Comparison of ENCODE assay signal across 33 cellular contexts in genomic region chr2:107007927-107008326, GRCh38.
"Had no signal": no experiment of that assay in that cellular context is flagged by ENCODE, and none has a peak within 500 bp of the region (broad histone marks: within the 10 kb centered on the region; RNA-seq: fewer than 3 reads in every experiment).

No MANE protein-coding gene starts in this region.

- H3K27me3 ChIP-seq: adrenal gland, ascending aorta, body of pancreas, brain microvascular endothelial cell, breast epithelium had no signal

- H3K4me1 ChIP-seq: adrenal gland, ascending aorta, body of pancreas, breast epithelium had no signal

- H3K9me3 ChIP-seq: adrenal gland, ascending aorta, body of pancreas, breast epithelium had no signal

- ATAC-seq: activated naive CD4-positive, alpha-beta T cell treated with anti-CD3 and anti-CD28 coated beads, Interleukin-2, amount 50 U/mL, for 72 hours; activated naive CD8-positive, alpha-beta T cell treated with anti-CD3 and anti-CD28 coated beads, Interleukin-2, amount 50 U/mL, for 24 hours; activated T-cell treated with anti-CD3 and anti-CD28 coated beads, Interleukin-2, amount 50 U/mL, for 4 hours; activated T-cell treated with anti-CD3 and anti-CD28 coated beads, Interleukin-2, amount 50 U/mL, for 72 hours; activated T-helper 17 cell treated with anti-CD3 and anti-CD28 coated beads, Interleukin-2, amount 50 U/mL, for 72 hours; body of pancreas had no signal

- FAIRE-seq: astrocyte, bronchial epithelial cell, colon had no signal

- H3K36me3 ChIP-seq: adrenal gland, ascending aorta, brain microvascular endothelial cell, breast epithelium, cardiac muscle cell had no signal

- H3K27ac ChIP-seq: adrenal gland, ascending aorta, body of pancreas, brain microvascular endothelial cell, breast epithelium, cardiac muscle cell had no signal

- DNase-seq: activated effector memory CD4-positive, alpha-beta T cell treated with anti-CD3 and anti-CD28 coated beads, Interleukin-2, amount 50 U/mL, for 16 hours; activated effector memory CD4-positive, alpha-beta T cell treated with Interleukin-2 at 50 U/mL for 16 hours; activated gamma-delta T cell; activated gamma-delta T cell treated with Interleukin-2 at 50 U/mL for 16 hours; activated naive CD4-positive, alpha-beta T cell; activated naive CD4-positive, alpha-beta T cell treated with anti-CD3 and anti-CD28 coated beads for 36 hours; activated naive CD4-positive, alpha-beta T cell treated with anti-CD3 and anti-CD28 coated beads, Interleukin-2, amount 10 ng/mL, durations not matched to agents 7 days and 5 days; activated naive CD4-positive, alpha-beta T cell treated with anti-CD3 and anti-CD28 coated beads, Interleukin-2, amount 50 U/mL, for 16 hours; activated naive CD4-positive, alpha-beta T cell treated with Interleukin-2 at 50 U/mL for 16 hours; activated naive CD8-positive, alpha-beta T cell treated with anti-CD3 and anti-CD28 coated beads for 36 hours; activated naive CD8-positive, alpha-beta T cell treated with anti-CD3 and anti-CD28 coated beads, Interleukin-2, amount 10 ng/mL, durations not matched to agents 7 days and 5 days; activated naive CD8-positive, alpha-beta T cell treated with anti-CD3 and anti-CD28 coated beads, Interleukin-2, amount 50 U/mL, for 24 hours; activated T-cell treated with anti-CD3 and anti-CD28 coated beads, Interleukin-2, amount 50 U/mL, for 4 hours; activated T-cell treated with anti-CD3 and anti-CD28 coated beads, Interleukin-2, amount 50 U/mL, for 48 hours; activated T-cell treated with anti-CD3 and anti-CD28 coated beads, Interleukin-2, amount 50 U/mL, for 72 hours; adrenal gland; amniotic stem cell; amygdala; anterior cingulate cortex; aorta; body of pancreas; brain microvascular endothelial cell; caudate nucleus; central memory CD4-positive, alpha-beta T cell; cerebellar nuclear complex had no signal

- H3K4me3 ChIP-seq: adrenal gland, ascending aorta, body of pancreas, breast epithelium, cardiac muscle cell had no signal
